In genomic region chr7:4819450-4820404, GRCh38 we compare ENCODE assay signal across 24 cellular contexts. TPM values are rescaled to one million over a fixed set of nuclear protein-coding genes. Genes with fewer than 3 reads are reported as not detected.
A peak's percentile ranks its signal among the peaks of the same experiment; 100 is the strongest.
DNase-seq lines count a peak whose midpoint lies in the region; ATAC-seq, FAIRE-seq and TF ChIP-seq lines count a peak whose summit lies in the region.
"Had no signal": no experiment of that assay in that cellular context is flagged by ENCODE, and none has a peak within 500 bp of the region (broad histone marks: within the 10 kb centered on the region; RNA-seq: fewer than 3 reads in every experiment).

No MANE protein-coding gene starts in this region.

- peaks cover 0 to 3% of the 10 kb centered on the region in 2 donors for H3K4me1 ChIP-seq in kidney (ENCODE audit: control insufficient read depth in 1 of 2, insufficient read depth in 1 of 2, low read depth in 1 of 2, low read length in 2 of 2)
- H3K4me1 ChIP-seq: right lobe of liver had no signal

- H3K27ac ChIP-seq in kidney (ENCODE audit: low read depth in 2 of 2, low read length in 2 of 2): peak overlapping the region; percentile 23 to 59
- H3K27ac ChIP-seq: hepatocyte, right lobe of liver had no signal

- ATAC-seq in Right ventricle myocardium inferior (peak; percentile 58), sciatic nerve (peak; percentile 84)
- ATAC-seq: activated CD8-positive, alpha-beta T cell treated with anti-CD3 and anti-CD28 coated beads for 36 hours; right lobe of liver; WTC11 had no signal

- TF ChIP-seq CTCF in kidney (IDR thresholded peaks at IDR 0.05; ENCODE audit: borderline replicate concordance, extremely low read depth, insufficient read depth): no peak

- DNase-seq in Right ventricle myocardium inferior (ENCODE audit: missing footprints): no peak
- DNase-seq in cardiac septum (ENCODE audit: low spot score): no peak
- DNase-seq in kidney: peak; percentile 83
- DNase-seq in sciatic nerve (ENCODE audit: low spot score): peak; percentile 58
- DNase-seq in cerebellar cortex (ENCODE audit: low spot score): no peak
- DNase-seq in stimulated activated CD4-positive, alpha-beta T cell treated with anti-CD3 and anti-CD28 coated beads, Interleukin-1b, Interleukin-23, amount 100 ng/mL, for 48 hours: no peak
- no peak for DNase-seq in activated effector memory CD4-positive, alpha-beta T cell treated with anti-CD3 and anti-CD28 coated beads, Interleukin-2, amount 50 U/mL, for 16 hours
- DNase-seq in HuH-7.5 (ENCODE audit: low spot score): no peak
- DNase-seq: 8988T; activated CD8-positive, alpha-beta T cell treated with anti-CD3 and anti-CD28 coated beads for 36 hours; activated T-cell treated with anti-CD3 and anti-CD28 coated beads for 4 hours; AML-193; amniotic stem cell; DND-41; Kasumi-1; NCI-H1694; NCI-H526; right lobe of liver; RPMI8226; T-helper 9 cell had no signal

- H3K4me3 ChIP-seq in kidney (ENCODE audit: low read length in 2 of 2): no peak overlapping the region
- H3K4me3 ChIP-seq: hepatocyte, right lobe of liver had no signal

- no peak overlapping the region for H3K9ac ChIP-seq in kidney (ENCODE audit: low read length in 2 of 2)

- intact Hi-C loops in Right ventricle myocardium inferior (cut with DNase I) (no loop called here), cardiac septum (cut with DNase I) (no loop called here), kidney (cut with DNase I) (no loop called here), sciatic nerve (cut with DNase I) (no loop called here)

- H3K9me3 ChIP-seq in kidney (ENCODE audit: control insufficient read depth in 1 of 2, low read length in 2 of 2): no peaks in the 10 kb centered on the region
- H3K9me3 ChIP-seq: right lobe of liver had no signal

- no peaks in the 10 kb centered on the region for H3K36me3 ChIP-seq in kidney (ENCODE audit: control insufficient read depth in 1 of 2, insufficient read depth in 2 of 2, low read length in 2 of 2)
- H3K36me3 ChIP-seq: right lobe of liver had no signal

- no peak for FAIRE-seq in kidney (lab: Jason Lieb, UNC)
- FAIRE-seq: endothelial cell of umbilical vein, islet of Langerhans had no signal

RNA-seq across cellular contexts. Expression of gene PAPOLB, which starts 42.1 kb away (rescaled TPM):
- total RNA-seq in Right ventricle myocardium inferior: 0.08 TPM
- 0.05 TPM for total RNA-seq in cardiac septum
- 0.06 TPM for total RNA-seq in kidney
- polyA plus RNA-seq in kidney (ENCODE audit: insufficient read depth, low read depth, low replicate concordance): not detected
- total RNA-seq in sciatic nerve: 0.98 TPM
- total RNA-seq: activated CD8-positive, alpha-beta T cell treated with anti-CD3 and anti-CD28 coated beads for 36 hours; hepatocyte; right lobe of liver had no signal
- polyA plus RNA-seq: endothelial cell of umbilical vein, hepatocyte had no signal

RNA-seq across cellular contexts. Expression of gene AP5Z1, which starts 44.3 kb away (rescaled TPM):
- total RNA-seq in Right ventricle myocardium inferior (14.4 TPM), cardiac septum (15.9 TPM), kidney (38.5 TPM), sciatic nerve (36.2 TPM)
- 23.4 TPM for polyA plus RNA-seq in kidney (ENCODE audit: insufficient read depth, low read depth, low replicate concordance)

Comparison
In these comparisons a context has a peak if more than half of its experiments do, and no peak if none do; other contexts are left out.
1. DNase-seq: peak in kidney (single experiment) and sciatic nerve (single experiment); none in Right ventricle myocardium inferior (single experiment), cardiac septum (single experiment), cerebellar cortex (single experiment), stimulated activated CD4-positive, alpha-beta T cell treated with anti-CD3 and anti-CD28 coated beads, Interleukin-1b, Interleukin-23, amount 100 ng/mL, for 48 hours (single experiment), activated effector memory CD4-positive, alpha-beta T cell treated with anti-CD3 and anti-CD28 coated beads, Interleukin-2, amount 50 U/mL, for 16 hours (single experiment) and HuH-7.5 (single experiment).